In the genomic region with DNA sequence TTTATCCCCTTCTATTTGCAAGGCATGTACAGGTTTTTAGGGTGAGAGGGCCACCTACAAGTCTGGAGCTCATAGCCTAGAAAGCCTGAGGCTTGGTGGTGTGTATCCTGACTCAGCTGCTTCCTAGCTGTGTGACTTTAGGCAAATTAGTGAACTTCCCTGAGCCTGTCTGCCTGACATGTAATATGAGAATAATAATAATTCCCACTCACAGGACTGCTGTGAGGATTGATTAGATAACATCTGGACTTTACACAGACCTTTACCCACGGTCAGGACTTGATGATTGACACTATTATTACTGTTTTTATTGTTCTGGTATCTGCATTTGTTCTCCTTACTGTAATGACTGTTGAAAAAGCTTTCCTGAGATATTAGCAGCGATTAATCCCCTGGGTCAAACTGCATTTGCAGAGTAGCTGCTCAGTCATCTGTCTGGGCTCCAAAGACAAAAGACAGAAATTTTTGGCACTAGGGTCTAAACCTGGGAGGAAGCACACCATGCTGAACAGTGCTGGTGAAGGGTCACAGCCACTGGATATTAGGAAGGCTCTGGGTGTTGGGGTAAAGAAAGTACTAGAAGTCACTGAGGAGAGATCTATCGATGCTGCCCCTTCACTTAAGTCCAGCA, we compare ENCODE assay signal across 12 cellular contexts.
DNase-seq lines count a peak whose midpoint lies in the region; ATAC-seq and TF ChIP-seq lines count a peak whose summit lies in the region.
"Had no signal": no experiment of that assay in that cellular context is flagged by ENCODE, and none has a peak within 500 bp of the region (broad histone marks: within the 10 kb centered on the region; RNA-seq: fewer than 3 reads in every experiment).

No MANE protein-coding gene starts in this region.

- WGBS in endodermal cell (ENCODE audit: insufficient coverage in 1 of 2, insufficient read length in 1 of 2), 2 experiments, result 80 to 90% methylated on average over 1 to 3 of the region's 3 CpGs

- H3K36me3 ChIP-seq in HUES6 (ENCODE audit: control insufficient read depth, insufficient read depth, low read length) (no peaks in the 10 kb centered on the region), endodermal cell (ENCODE audit: control insufficient read depth, insufficient read depth, low read length) (no peaks in the 10 kb centered on the region), left lung (no peaks in the 10 kb centered on the region), stomach smooth muscle (ENCODE audit: control insufficient read depth in 2 of 2, insufficient read depth in 2 of 2, low read length in 2 of 2) (no peaks in the 10 kb centered on the region)

- H3K9ac ChIP-seq in HUES6 (ENCODE audit: low read length), result no peak overlapping the region
- no peak overlapping the region for H3K9ac ChIP-seq in endodermal cell (ENCODE audit: extremely low read depth, low read length, poor library complexity, severe bottlenecking)
- H3K9ac ChIP-seq in stomach smooth muscle (ENCODE audit: low read length in 2 of 2), result no peak overlapping the region

- H3K4me1 ChIP-seq in HUES6 (ENCODE audit: control insufficient read depth, insufficient read depth, low read length) (peaks cover 10% of the 10 kb centered on the region), endodermal cell (ENCODE audit: control insufficient read depth, insufficient read depth, low read length) (peaks cover 10% of the 10 kb centered on the region), left lung (peaks cover 31 to 44% of the 10 kb centered on the region in 2 donors), stomach smooth muscle (ENCODE audit: control insufficient read depth, insufficient read depth, low read length) (peaks cover 23% of the 10 kb centered on the region)

- peak overlapping the region; percentile 16; the same call in 1 of the 2 replicates for H3K27ac ChIP-seq in HUES6 (ENCODE audit: low read depth, low read length)
- H3K27ac ChIP-seq in endodermal cell (ENCODE audit: low read depth, low read length), result no peak overlapping the region
- peak overlapping the region; percentile 60 to 66 for H3K27ac ChIP-seq in left lung
- peak overlapping the region; percentile 56 for H3K27ac ChIP-seq in stomach smooth muscle (ENCODE audit: low read length)

- H3K9me3 ChIP-seq in HUES6 (ENCODE audit: control insufficient read depth, insufficient read depth, low read depth, low read length) (no peaks in the 10 kb centered on the region), endodermal cell (ENCODE audit: control insufficient read depth, low read length) (no peaks in the 10 kb centered on the region), left lung (no peaks in the 10 kb centered on the region), stomach smooth muscle (ENCODE audit: control insufficient read depth in 2 of 2, low read length in 2 of 2) (no peaks in the 10 kb centered on the region)

- DNase-seq in endodermal cell, result no peak
- DNase-seq in left lung, result no peak
- DNase-seq in head of caudate nucleus, result no peak
- DNase-seq: activated CD4-positive, alpha-beta memory T cell treated with anti-CD3 and anti-CD28 coated beads for 36 hours; activated effector memory CD4-positive, alpha-beta T cell treated with anti-CD3 and anti-CD28 coated beads, Interleukin-2, amount 50 U/mL, for 16 hours; NCI-H2107; occipital lobe; stimulated activated naive CD4-positive, alpha-beta T cell treated with Interleukin-2 at 50 U/mL for 16 hours had no signal

- peaks cover 29% of the 10 kb centered on the region for H3K4me1 Mint-ChIP-seq in endodermal cell

- no peak overlapping the region for H3K4me3 Mint-ChIP-seq in endodermal cell
- H3K4me3 Mint-ChIP-seq: activated CD4-positive, alpha-beta memory T cell treated with anti-CD3 and anti-CD28 coated beads for 36 hours had no signal

- H3K4me3 ChIP-seq in HUES6 (ENCODE audit: low read depth, low read length), result no peak overlapping the region
- H3K4me3 ChIP-seq in endodermal cell (ENCODE audit: low read length), result no peak overlapping the region
- no peak overlapping the region for H3K4me3 ChIP-seq in left lung
- no peak overlapping the region for H3K4me3 ChIP-seq in stomach smooth muscle (ENCODE audit: low read length in 2 of 2)

- H3K9me3 Mint-ChIP-seq in endodermal cell, result no peaks in the 10 kb centered on the region
- H3K9me3 Mint-ChIP-seq: activated CD4-positive, alpha-beta memory T cell treated with anti-CD3 and anti-CD28 coated beads for 36 hours had no signal

- H3K27me3 ChIP-seq in HUES6 (ENCODE audit: control insufficient read depth, insufficient read depth, low read length) (no peaks in the 10 kb centered on the region), endodermal cell (ENCODE audit: control insufficient read depth, insufficient read depth, low read length, poor library complexity, severe bottlenecking) (no peaks in the 10 kb centered on the region), left lung (no peaks in the 10 kb centered on the region), stomach smooth muscle (ENCODE audit: control insufficient read depth in 1 of 2, insufficient read depth in 2 of 2, low read length in 2 of 2) (no peaks in the 10 kb centered on the region)

- ATAC-seq in left lung (peak; percentile 13), GM21786 (IDR thresholded peaks at IDR 0.05; ENCODE audit: unreplicated experiment) (no peak), GM21529 (IDR thresholded peaks at IDR 0.05; ENCODE audit: unreplicated experiment) (no peak)

- no peaks in the 10 kb centered on the region for H3K27me3 Mint-ChIP-seq in endodermal cell (ENCODE audit: insufficient read depth)
- H3K27me3 Mint-ChIP-seq: activated CD4-positive, alpha-beta memory T cell treated with anti-CD3 and anti-CD28 coated beads for 36 hours had no signal

- intact Hi-C loops in left lung (cut with DNase I), result no loop called here
- intact Hi-C loops in head of caudate nucleus (cut with DNase I), result no loop called here

- TF ChIP-seq CTCF in endodermal cell (conservative IDR thresholded peaks at IDR 0.05), result no peak
- no peak for TF ChIP-seq CTCF in left lung (IDR thresholded peaks at IDR 0.05)

- no peaks in the 10 kb centered on the region for H3K36me3 Mint-ChIP-seq in endodermal cell (ENCODE audit: low read depth)
- H3K36me3 Mint-ChIP-seq: activated CD4-positive, alpha-beta memory T cell treated with anti-CD3 and anti-CD28 coated beads for 36 hours had no signal

- peak overlapping the region; percentile 68 for H3K27ac Mint-ChIP-seq in endodermal cell
- H3K27ac Mint-ChIP-seq: activated CD4-positive, alpha-beta memory T cell treated with anti-CD3 and anti-CD28 coated beads for 36 hours had no signal
